20 cellular contexts compared by ENCODE assay signal in genomic region chr3:70526966-70527515, GRCh38.
A peak's percentile ranks its signal among the peaks of the same experiment; 100 is the strongest.
DNase-seq lines count a peak whose midpoint lies in the region; ATAC-seq and TF ChIP-seq lines count a peak whose summit lies in the region.
"Had no signal": no experiment of that assay in that cellular context is flagged by ENCODE, and none has a peak within 500 bp of the region (broad histone marks: within the 10 kb centered on the region; RNA-seq: fewer than 3 reads in every experiment).

No MANE protein-coding gene starts in this region.

- no peak overlapping the region for H4K8ac ChIP-seq in IMR-90 (ENCODE audit: low read depth in 2 of 2, low read length in 2 of 2)

- no peaks in the 10 kb centered on the region for H3K36me3 Mint-ChIP-seq in activated naive CD4-positive, alpha-beta T cell treated with anti-CD3 and anti-CD28 coated beads, Interleukin-2, amount 50 U/mL, for 72 hours
- H3K36me3 Mint-ChIP-seq: CD4-positive, CD25-positive, alpha-beta regulatory T cell had no signal

- H4K5ac ChIP-seq in IMR-90 (ENCODE audit: low read depth, low read length) = no peak overlapping the region

- H3K27me3 ChIP-seq in IMR-90 (ENCODE audit: control insufficient read depth, insufficient read depth, low read length) (peaks cover 8% of the 10 kb centered on the region), esophagus muscularis mucosa (no peaks in the 10 kb centered on the region)
- H3K27me3 ChIP-seq: SJCRH30 had no signal

- no peaks in the 10 kb centered on the region for H3K4me1 ChIP-seq in IMR-90 (ENCODE audit: control insufficient read depth, insufficient read depth, low read length)
- peaks cover 0 to 31% (median 27%) of the 10 kb centered on the region in 4 donors for H3K4me1 ChIP-seq in esophagus muscularis mucosa
- H3K4me1 ChIP-seq: Caco-2, SJCRH30 had no signal

- H3K14ac ChIP-seq in IMR-90 (replicated peaks; ENCODE audit: low read depth, low read length) = no peak overlapping the region

- intact Hi-C loops in IMR-90 (cut with micrococcal nuclease) (no loop called here), esophagus muscularis mucosa (cut with DNase I) (no loop called here)

- no peak overlapping the region for H2AFZ ChIP-seq in IMR-90 (replicated peaks; ENCODE audit: low read length, poor library complexity)

- no peaks in the 10 kb centered on the region for H3K36me3 ChIP-seq in IMR-90 (ENCODE audit: control insufficient read depth, insufficient read depth, low read length)
- H3K36me3 ChIP-seq in esophagus muscularis mucosa = no peaks in the 10 kb centered on the region
- H3K36me3 ChIP-seq: SJCRH30 had no signal

- in situ Hi-C loops in IMR-90 (cut with MboI; ENCODE audit: low sequenced_read_pairs) = no loop called here

- H3K27ac ChIP-seq in IMR-90 (ENCODE audit: insufficient read depth, low read length) = no peak overlapping the region
- H3K27ac ChIP-seq in esophagus muscularis mucosa (replicated peaks in 1 of 4) = peak overlapping the region; percentile 40 to 62 (median 56)
- H3K27ac ChIP-seq: SJCRH30 had no signal

- peak; percentile 56 for DNase-seq in AG10803 (ENCODE audit: low read depth)
- DNase-seq in IMR-90 = peak; percentile 8
- DNase-seq in esophagus muscularis mucosa (ENCODE audit: extremely low spot score) = no peak
- DNase-seq in left kidney (ENCODE audit: low read depth, low spot score) = peak; percentile 26
- DNase-seq in activated naive CD4-positive, alpha-beta T cell treated with anti-CD3 and anti-CD28 coated beads, Interleukin-2, amount 50 U/mL, for 72 hours (ENCODE audit: low spot score in 2 of 2) = no peak
- DNase-seq in cerebellar cortex (ENCODE audit: low spot score) = no peak
- no peak for DNase-seq in NCI-H187 (lab: John Stamatoyannopoulos, UW)
- DNase-seq: Caco-2; CD4-positive, CD25-positive, alpha-beta regulatory T cell; DMS153; GOT3; Kasumi-1; MM.1S; NCI-H1105; NCI-H1694; NCI-H446; PC-3; SJCRH30 had no signal

- no peaks in the 10 kb centered on the region for H4K20me1 ChIP-seq in IMR-90 (ENCODE audit: insufficient read depth, low read length)

- no peak overlapping the region for H4K91ac ChIP-seq in IMR-90 (ENCODE audit: insufficient read depth, low read depth, low read length)

- H3K56ac ChIP-seq in IMR-90 (ENCODE audit: extremely low read depth, insufficient read depth, low read length) = no peak overlapping the region

- H3K9me3 ChIP-seq in IMR-90 (ENCODE audit: control insufficient read depth, insufficient read depth, low read length) (no peaks in the 10 kb centered on the region), esophagus muscularis mucosa (no peaks in the 10 kb centered on the region)
- H3K9me3 ChIP-seq: Caco-2, SJCRH30 had no signal

- POLR2A ChIA-PET in IMR-90 (lab: Charles Lee; ENCODE audit: unreplicated experiment) = interaction anchor here (0.7 kb wide), 1 partner anchor 1123 kb away, joined by 7 read pairs; no protein-coding TSS in a partner anchor

- WGBS in IMR-90 (ENCODE audit: extremely low coverage in 2 of 2, insufficient read length in 1 of 2), 2 experiments = no CpG with 5 or more reads among the region's 8 CpGs
- 45% methylated on average over 8 of the region's 8 CpGs for WGBS in esophagus muscularis mucosa

- H2BK15ac ChIP-seq in IMR-90 (ENCODE audit: low read depth, low read length) = no peak overlapping the region

- H2BK120ac ChIP-seq in IMR-90 (ENCODE audit: low read depth, low read length) = no peak overlapping the region

- H3K4me3 ChIP-seq in AG10803 (ENCODE audit: low read length) (no peak overlapping the region), IMR-90 (ENCODE audit: insufficient read depth, low read depth, low read length) (no peak overlapping the region), esophagus muscularis mucosa (no peak overlapping the region)
- H3K4me3 ChIP-seq: SJCRH30 had no signal

- H3K18ac ChIP-seq in IMR-90 (ENCODE audit: low read depth, low read length) = no peak overlapping the region

- H3K79me1 ChIP-seq in IMR-90 (ENCODE audit: low read depth in 1 of 2, low read length in 2 of 2) = no peaks in the 10 kb centered on the region

- H3K9me1 ChIP-seq in IMR-90 (ENCODE audit: insufficient read depth, low read length) = no peaks in the 10 kb centered on the region

- H2AK5ac ChIP-seq in IMR-90 (ENCODE audit: low read depth, low read length) = no peak overlapping the region

- H2AK9ac ChIP-seq in IMR-90 (replicated peaks; ENCODE audit: low read depth, low read length, poor library complexity) = no peak overlapping the region

- no peak overlapping the region for H3K9ac ChIP-seq in IMR-90 (ENCODE audit: low read depth, low read length)

- no peak overlapping the region for H3K4ac ChIP-seq in IMR-90 (ENCODE audit: low read depth, low read length)

- H2BK5ac ChIP-seq in IMR-90 (ENCODE audit: low read depth, low read length, poor library complexity, severe bottlenecking) = no peak overlapping the region

- TF ChIP-seq RAD21 in IMR-90 (IDR thresholded peaks at IDR 0.05; ENCODE audit: low read length) = no peak

- no peak overlapping the region for H3K4me2 ChIP-seq in IMR-90 (ENCODE audit: low read depth, low read length)

- no peak for ATAC-seq in IMR-90 (ENCODE audit: low read depth)
- no peak for ATAC-seq in activated naive CD4-positive, alpha-beta T cell treated with anti-CD3 and anti-CD28 coated beads, Interleukin-2, amount 50 U/mL, for 72 hours
- ATAC-seq in HG02610 (IDR thresholded peaks at IDR 0.05; ENCODE audit: unreplicated experiment) = no peak
- ATAC-seq: PC-3 had no signal

- TF ChIP-seq CTCF in AG10803 (conservative IDR thresholded peaks at IDR 0.05; ENCODE audit: low read length) = no peak
- TF ChIP-seq CTCF in IMR-90 (conservative IDR thresholded peaks at IDR 0.05; ENCODE audit: low read depth, low read length) = no peak
- no peak for TF ChIP-seq CTCF in esophagus muscularis mucosa (IDR thresholded peaks at IDR 0.05)

- no peak for TF ChIP-seq EP300 in esophagus muscularis mucosa (IDR thresholded peaks at IDR 0.05)

- no peak overlapping the region for H3K27ac Mint-ChIP-seq in activated naive CD4-positive, alpha-beta T cell treated with anti-CD3 and anti-CD28 coated beads, Interleukin-2, amount 50 U/mL, for 72 hours
- H3K27ac Mint-ChIP-seq: B cell; CD4-positive, CD25-positive, alpha-beta regulatory T cell had no signal

- CTCF ChIA-PET in IMR-90 (lab: Yijun Ruan, JAX) = no interaction called here

- dilution Hi-C loops in IMR-90 (cut with HindIII; ENCODE audit: low sequenced_read_pairs, unreplicated experiment) = no loop called here

- no peak overlapping the region for H2BK20ac ChIP-seq in IMR-90 (ENCODE audit: low read depth, low read length)

- BruUV-seq in IMR-90 (replicated peaks; lab: Mats Ljungman, UMichigan) = no TSS peak

- TF ChIP-seq POLR2A in IMR-90 (IDR thresholded peaks at IDR 0.05; ENCODE audit: low read depth, low read length) (no peak), esophagus muscularis mucosa (IDR thresholded peaks at IDR 0.05; ENCODE audit: low read depth) (no peak)

- no peaks in the 10 kb centered on the region for H3K9me3 Mint-ChIP-seq in activated naive CD4-positive, alpha-beta T cell treated with anti-CD3 and anti-CD28 coated beads, Interleukin-2, amount 50 U/mL, for 72 hours
- H3K9me3 Mint-ChIP-seq: CD4-positive, CD25-positive, alpha-beta regulatory T cell had no signal

- H3K23ac ChIP-seq in IMR-90 (ENCODE audit: low read depth, low read length) = no peak overlapping the region

TF ChIP-seq in IMR-90, 13 proteins besides CTCF, POLR2A, EP300 and RAD21:
- TF ChIP-seq MXI1 (IDR thresholded peaks at IDR 0.05; ENCODE audit: borderline replicate concordance, low read depth, low read length) = no peak
- TF ChIP-seq FOS (IDR thresholded peaks at IDR 0.05; ENCODE audit: low read depth, low read length) = no peak
- no peak for TF ChIP-seq CHD1 (IDR thresholded peaks at IDR 0.05; ENCODE audit: low read depth, low read length)
- TF ChIP-seq SMC3 (IDR thresholded peaks at IDR 0.05; ENCODE audit: low read depth, low read length) = no peak
- TF ChIP-seq NFE2L2 (IDR thresholded peaks at IDR 0.05; ENCODE audit: low read depth, low read length) = no peak
- TF ChIP-seq CEBPB (IDR thresholded peaks at IDR 0.05; ENCODE audit: low read depth, low read length) = no peak
- TF ChIP-seq MAZ (IDR thresholded peaks at IDR 0.05; ENCODE audit: borderline replicate concordance, low read depth, low read length) = no peak
- TF ChIP-seq MAFK (IDR thresholded peaks at IDR 0.05; ENCODE audit: low read depth, low read length) = no peak
- TF ChIP-seq, protein P1, sequence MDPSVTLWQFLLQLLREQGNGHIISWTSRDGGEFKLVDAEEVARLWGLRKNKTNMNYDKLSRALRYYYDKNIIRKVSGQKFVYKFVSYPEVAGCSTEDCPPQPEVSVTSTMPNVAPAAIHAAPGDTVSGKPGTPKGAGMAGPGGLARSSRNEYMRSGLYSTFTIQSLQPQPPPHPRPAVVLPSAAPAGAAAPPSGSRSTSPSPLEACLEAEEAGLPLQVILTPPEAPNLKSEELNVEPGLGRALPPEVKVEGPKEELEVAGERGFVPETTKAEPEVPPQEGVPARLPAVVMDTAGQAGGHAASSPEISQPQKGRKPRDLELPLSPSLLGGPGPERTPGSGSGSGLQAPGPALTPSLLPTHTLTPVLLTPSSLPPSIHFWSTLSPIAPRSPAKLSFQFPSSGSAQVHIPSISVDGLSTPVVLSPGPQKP (IDR thresholded peaks at IDR 0.05; ENCODE audit: borderline replicate concordance, low read depth, low read length) = no peak
- TF ChIP-seq, protein P2, sequence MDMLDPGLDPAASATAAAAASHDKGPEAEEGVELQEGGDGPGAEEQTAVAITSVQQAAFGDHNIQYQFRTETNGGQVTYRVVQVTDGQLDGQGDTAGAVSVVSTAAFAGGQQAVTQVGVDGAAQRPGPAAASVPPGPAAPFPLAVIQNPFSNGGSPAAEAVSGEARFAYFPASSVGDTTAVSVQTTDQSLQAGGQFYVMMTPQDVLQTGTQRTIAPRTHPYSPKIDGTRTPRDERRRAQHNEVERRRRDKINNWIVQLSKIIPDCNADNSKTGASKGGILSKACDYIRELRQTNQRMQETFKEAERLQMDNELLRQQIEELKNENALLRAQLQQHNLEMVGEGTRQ (IDR thresholded peaks at IDR 0.05; ENCODE audit: low read depth, low read length) = no peak
- TF ChIP-seq RFX5 (IDR thresholded peaks at IDR 0.05; ENCODE audit: low read depth, low read length) = no peak
- TF ChIP-seq BHLHE40 (IDR thresholded peaks at IDR 0.05; ENCODE audit: low read depth, low read length) = no peak
- no peak for TF ChIP-seq RCOR1 (IDR thresholded peaks at IDR 0.05; ENCODE audit: insufficient replicate concordance, low read length)

Comparison
In these comparisons a context has a peak if more than half of its experiments do, and no peak if none do; other contexts are left out.
1. DNase-seq: peak in AG10803 (single experiment), IMR-90 (single experiment) and left kidney (single experiment); none in esophagus muscularis mucosa (single experiment), activated naive CD4-positive, alpha-beta T cell treated with anti-CD3 and anti-CD28 coated beads, Interleukin-2, amount 50 U/mL, for 72 hours (0 of 2), cerebellar cortex (single experiment) and NCI-H187 (0 of 2).